ENCODE assay signal across 12 cellular contexts in genomic region chr7:69651101-69651590, GRCh38. TPM values are rescaled to one million over a fixed set of nuclear protein-coding genes. Genes with fewer than 3 reads are reported as not detected.
A peak's percentile ranks its signal among the peaks of the same experiment; 100 is the strongest.
DNase-seq lines count a peak whose midpoint lies in the region; ATAC-seq lines count a peak whose summit lies in the region.
"Had no signal": no experiment of that assay in that cellular context is flagged by ENCODE, and none has a peak within 500 bp of the region (broad histone marks: within the 10 kb centered on the region; RNA-seq: fewer than 3 reads in every experiment).

No MANE protein-coding gene starts in this region.

- H3K9me3 Mint-ChIP-seq in activated CD4-positive, alpha-beta T cell treated with anti-CD3 and anti-CD28 coated beads for 36 hours (ENCODE audit: low read depth), result no peaks in the 10 kb centered on the region
- H3K9me3 Mint-ChIP-seq in naive B cell, result no peaks in the 10 kb centered on the region
- H3K9me3 Mint-ChIP-seq: activated naive CD4-positive, alpha-beta T cell treated with anti-CD3 and anti-CD28 coated beads, Interleukin-2, amount 10 ng/mL, durations not matched to agents 7 days and 5 days had no signal

- CTCF ChIA-PET in activated CD4-positive, alpha-beta T cell treated with anti-CD3 and anti-CD28 coated beads for 36 hours (lab: Charles Lee), result no interaction called here

- no peaks in the 10 kb centered on the region for H3K4me1 Mint-ChIP-seq in activated CD4-positive, alpha-beta T cell treated with anti-CD3 and anti-CD28 coated beads for 36 hours
- H3K4me1 Mint-ChIP-seq in naive B cell, result peaks cover 17 to 56% (median 17%) of the 10 kb centered on the region in 3 donors
- H3K4me1 Mint-ChIP-seq: activated naive CD4-positive, alpha-beta T cell treated with anti-CD3 and anti-CD28 coated beads, Interleukin-2, amount 10 ng/mL, durations not matched to agents 7 days and 5 days had no signal

- peak; percentile 7 for DNase-seq in activated CD4-positive, alpha-beta T cell treated with anti-CD3 and anti-CD28 coated beads for 36 hours
- no peak for DNase-seq in activated CD4-positive, alpha-beta T cell treated with anti-CD3 and anti-CD28 coated beads for 1 hour
- no peak for DNase-seq in naive B cell
- no peak for DNase-seq in HuH-7.5 (ENCODE audit: low spot score)
- DNase-seq in posterior cingulate gyrus, result no peak
- no peak for DNase-seq in NCI-H345 (lab: John Stamatoyannopoulos, UW)
- DNase-seq: activated naive CD4-positive, alpha-beta T cell treated with anti-CD3 and anti-CD28 coated beads, Interleukin-2, amount 10 ng/mL, durations not matched to agents 7 days and 5 days; kidney glomerular epithelial cell; right lobe of liver had no signal

- no peaks in the 10 kb centered on the region for H3K36me3 Mint-ChIP-seq in activated CD4-positive, alpha-beta T cell treated with anti-CD3 and anti-CD28 coated beads for 36 hours (ENCODE audit: low read depth)
- H3K36me3 Mint-ChIP-seq in naive B cell, result no peaks in the 10 kb centered on the region
- H3K36me3 Mint-ChIP-seq: activated naive CD4-positive, alpha-beta T cell treated with anti-CD3 and anti-CD28 coated beads, Interleukin-2, amount 10 ng/mL, durations not matched to agents 7 days and 5 days had no signal

- ATAC-seq in activated CD4-positive, alpha-beta T cell treated with anti-CD3 and anti-CD28 coated beads for 36 hours, result peak; percentile 60
- peak; percentile 86 for ATAC-seq in GM21619 (IDR thresholded peaks at IDR 0.05; ENCODE audit: unreplicated experiment)
- peak; percentile 88 for ATAC-seq in HG03354 (IDR thresholded peaks at IDR 0.05; ENCODE audit: poor library complexity, severe bottlenecking, unreplicated experiment)
- ATAC-seq in naive B cell (ENCODE audit: low read depth in 2 of 2), result peak; percentile 65 to 73
- ATAC-seq: A549 had no signal

- no peak overlapping the region for H3K27ac Mint-ChIP-seq in activated CD4-positive, alpha-beta T cell treated with anti-CD3 and anti-CD28 coated beads for 36 hours
- peak overlapping the region in 3 of 6 donors; percentile 53 to 84 (median 59) for H3K27ac Mint-ChIP-seq in naive B cell
- H3K27ac Mint-ChIP-seq: activated naive CD4-positive, alpha-beta T cell treated with anti-CD3 and anti-CD28 coated beads, Interleukin-2, amount 10 ng/mL, durations not matched to agents 7 days and 5 days had no signal

- no peak overlapping the region for H3K4me3 Mint-ChIP-seq in activated CD4-positive, alpha-beta T cell treated with anti-CD3 and anti-CD28 coated beads for 36 hours
- H3K4me3 Mint-ChIP-seq in naive B cell, result no peak overlapping the region
- H3K4me3 Mint-ChIP-seq: activated naive CD4-positive, alpha-beta T cell treated with anti-CD3 and anti-CD28 coated beads, Interleukin-2, amount 10 ng/mL, durations not matched to agents 7 days and 5 days had no signal

- H3K27me3 Mint-ChIP-seq in activated CD4-positive, alpha-beta T cell treated with anti-CD3 and anti-CD28 coated beads for 36 hours, result peaks cover 2% of the 10 kb centered on the region
- H3K27me3 Mint-ChIP-seq in naive B cell, result no peaks in the 10 kb centered on the region
- H3K27me3 Mint-ChIP-seq: activated naive CD4-positive, alpha-beta T cell treated with anti-CD3 and anti-CD28 coated beads, Interleukin-2, amount 10 ng/mL, durations not matched to agents 7 days and 5 days had no signal

- POLR2A ChIA-PET in activated CD4-positive, alpha-beta T cell treated with anti-CD3 and anti-CD28 coated beads for 36 hours (lab: Charles Lee), result no interaction called here

- intact Hi-C loops in activated CD4-positive, alpha-beta T cell treated with anti-CD3 and anti-CD28 coated beads for 36 hours (cut with DNase I, micrococcal nuclease), result no loop called here
- intact Hi-C loops in posterior cingulate gyrus (cut with DNase I), result no loop called here

RNA-seq across cellular contexts. Expression of gene AUTS2, which starts 52.9 kb away (rescaled TPM):
- 1 to 10 TPM; 2.4 to 3.0 TPM for total RNA-seq in activated CD4-positive, alpha-beta T cell treated with anti-CD3 and anti-CD28 coated beads for 36 hours
- polyA plus RNA-seq in naive B cell (ENCODE audit: low read depth in 6 of 6), result 10 to 100 TPM in 5 of 6 donors, 1 to 10 TPM in 1; 8.8 to 28.0 (median 20.9) TPM
